7 cellular contexts compared by ENCODE assay signal in the genomic region with DNA sequence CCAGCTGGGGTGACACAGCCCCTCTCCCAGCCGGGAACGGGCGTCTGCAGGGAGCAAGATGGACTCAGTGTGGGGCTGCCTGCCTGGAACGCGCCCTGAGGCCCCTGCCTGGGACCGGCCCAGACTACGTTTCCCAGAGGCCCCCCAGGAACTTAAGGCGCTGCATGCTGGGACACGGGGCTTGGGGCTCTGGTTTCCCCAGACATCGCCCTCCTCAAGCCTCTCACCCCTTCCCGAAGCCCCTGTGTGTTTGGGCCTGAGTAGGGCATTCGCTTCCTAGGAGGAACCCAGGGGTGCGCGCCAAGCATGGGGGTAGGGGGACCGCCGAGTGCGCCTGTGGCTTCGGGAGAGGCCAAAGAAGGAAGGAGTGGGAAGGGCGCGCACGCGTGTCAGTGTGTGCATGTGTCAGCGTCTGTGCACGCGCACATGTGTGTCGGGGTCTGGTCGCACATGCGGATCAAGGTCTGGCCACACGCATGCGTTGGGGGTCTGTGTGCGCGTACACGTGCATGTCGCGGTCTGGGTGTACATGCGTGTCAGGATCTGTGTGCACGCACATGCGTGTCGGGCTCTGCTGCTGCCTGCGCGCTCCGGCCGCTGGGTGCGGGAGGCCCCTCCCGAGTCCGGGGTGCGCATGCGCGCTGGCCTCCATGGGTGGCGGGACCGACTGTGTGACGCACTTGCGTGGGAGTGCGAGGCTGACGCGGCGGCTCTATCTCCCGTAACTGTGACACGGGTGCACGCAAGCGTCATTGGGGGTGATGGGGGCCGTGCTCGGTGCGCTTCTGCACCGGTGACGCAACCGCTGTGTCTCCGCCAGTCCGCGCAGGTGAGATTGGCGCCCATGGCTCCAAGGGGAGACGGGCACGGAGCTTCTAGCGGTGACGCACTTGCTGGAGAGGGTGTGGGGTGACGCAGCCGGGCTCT. TPM values are rescaled to one million over a fixed set of nuclear protein-coding genes. Genes with fewer than 3 reads are reported as not detected.
DNase-seq lines count a peak whose midpoint lies in the region; ATAC-seq, FAIRE-seq and TF ChIP-seq lines count a peak whose summit lies in the region.

No MANE protein-coding gene starts in this region.

- H3K27me3 ChIP-seq in rectal smooth muscle tissue (ENCODE audit: control insufficient read depth, insufficient read depth, low read length): no peaks in the 10 kb centered on the region

- CTCF ChIA-PET in RWPE1 (lab: Yijun Ruan, JAX): no interaction called here

- peak overlapping the region; percentile 25 for H3K9ac ChIP-seq in rectal smooth muscle tissue (ENCODE audit: low read length)

- intact Hi-C loops in Right ventricle myocardium inferior (cut with DNase I): no loop called here

- H3K4me1 ChIP-seq in rectal smooth muscle tissue (ENCODE audit: control insufficient read depth, insufficient read depth, low read length): peaks cover 2% of the 10 kb centered on the region

- H3K27ac Mint-ChIP-seq in activated naive CD4-positive, alpha-beta T cell treated with anti-CD3 and anti-CD28 coated beads, Interleukin-2, amount 50 U/mL, for 72 hours: peak overlapping the region; percentile 98 to 99

- H3K27ac ChIP-seq in RWPE1 (peak overlapping the region; percentile 61), rectal smooth muscle tissue (ENCODE audit: low read depth, low read length) (peak overlapping the region; percentile 92)

- H3K9me3 Mint-ChIP-seq in activated naive CD4-positive, alpha-beta T cell treated with anti-CD3 and anti-CD28 coated beads, Interleukin-2, amount 50 U/mL, for 72 hours: peaks cover 0 to 4% of the 10 kb centered on the region in 2 donors

- TF ChIP-seq CTCF in RWPE1 (conservative IDR thresholded peaks at IDR 0.05; ENCODE audit: low read depth): no peak

- peak; percentile 98 for FAIRE-seq in urothelium cell line (lab: Jason Lieb, UNC)

- ATAC-seq in GM18867 (IDR thresholded peaks at IDR 0.05; ENCODE audit: unreplicated experiment) (peak; percentile 76), HG03108 (IDR thresholded peaks at IDR 0.05; ENCODE audit: unreplicated experiment) (peak; percentile 58), Right ventricle myocardium inferior (peak; percentile 94)
- ATAC-seq in activated naive CD4-positive, alpha-beta T cell treated with anti-CD3 and anti-CD28 coated beads, Interleukin-2, amount 50 U/mL, for 72 hours: peak; percentile 90

- H3K36me3 ChIP-seq in rectal smooth muscle tissue (ENCODE audit: control insufficient read depth, insufficient read depth, low read length): no peaks in the 10 kb centered on the region

- H3K4me3 ChIP-seq in rectal smooth muscle tissue (ENCODE audit: low read length): peak overlapping the region; percentile 86

- H3K36me3 Mint-ChIP-seq in activated naive CD4-positive, alpha-beta T cell treated with anti-CD3 and anti-CD28 coated beads, Interleukin-2, amount 50 U/mL, for 72 hours: peaks cover 23 to 73% of the 10 kb centered on the region in 2 donors

- DNase-seq in RWPE1 (ENCODE audit: low spot score) (peak; percentile 71), Right ventricle myocardium inferior (ENCODE audit: missing footprints) (peak; percentile 94), urothelium cell line (ENCODE audit: low spot score) (peak; percentile 90)
- DNase-seq in activated naive CD4-positive, alpha-beta T cell treated with anti-CD3 and anti-CD28 coated beads, Interleukin-2, amount 50 U/mL, for 72 hours (ENCODE audit: low spot score in 2 of 2): peak; percentile 81 to 94

- POLR2A ChIA-PET in RWPE1 (lab: Yijun Ruan, JAX; ENCODE audit: low non-redundant PET): no interaction called here

RNA-seq across cellular contexts. Expression of gene ZNF331, which starts 16.2 kb away (rescaled TPM):
- 10 to 100 TPM; 28.7 to 69.3 TPM for total RNA-seq in activated naive CD4-positive, alpha-beta T cell treated with anti-CD3 and anti-CD28 coated beads, Interleukin-2, amount 50 U/mL, for 72 hours
- total RNA-seq in Right ventricle myocardium inferior: 9.3 TPM

Comparison
In these comparisons a context has a peak if more than half of its experiments do, and no peak if none do; other contexts are left out.
1. Peak in every context shown above with its lines: DNase-seq, ATAC-seq, H3K4me3 ChIP-seq and H3K27ac ChIP-seq.